1 cellular context compared by ENCODE assay signal in genomic region chr16:67910162-67910561, GRCh38.
TF ChIP-seq lines count a peak whose summit lies in the region.

No MANE protein-coding gene starts in this region.

TF ChIP-seq in IMR-90, 13 proteins besides CTCF, POLR2A, EP300 and RAD21:
- TF ChIP-seq, protein P1, sequence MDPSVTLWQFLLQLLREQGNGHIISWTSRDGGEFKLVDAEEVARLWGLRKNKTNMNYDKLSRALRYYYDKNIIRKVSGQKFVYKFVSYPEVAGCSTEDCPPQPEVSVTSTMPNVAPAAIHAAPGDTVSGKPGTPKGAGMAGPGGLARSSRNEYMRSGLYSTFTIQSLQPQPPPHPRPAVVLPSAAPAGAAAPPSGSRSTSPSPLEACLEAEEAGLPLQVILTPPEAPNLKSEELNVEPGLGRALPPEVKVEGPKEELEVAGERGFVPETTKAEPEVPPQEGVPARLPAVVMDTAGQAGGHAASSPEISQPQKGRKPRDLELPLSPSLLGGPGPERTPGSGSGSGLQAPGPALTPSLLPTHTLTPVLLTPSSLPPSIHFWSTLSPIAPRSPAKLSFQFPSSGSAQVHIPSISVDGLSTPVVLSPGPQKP (IDR thresholded peaks at IDR 0.05; ENCODE audit: borderline replicate concordance, low read depth, low read length): no peak
